8 cellular contexts compared by ENCODE assay signal in genomic region chr19:34639491-34640085, GRCh38. TPM values are rescaled to one million over a fixed set of nuclear protein-coding genes. Genes with fewer than 3 reads are reported as not detected.
DNase-seq lines count a peak whose midpoint lies in the region; ATAC-seq and TF ChIP-seq lines count a peak whose summit lies in the region.

No MANE protein-coding gene starts in this region.

- 21 to 23% methylated on average over 4 of the region's 4 CpGs for WGBS in upper lobe of left lung, 2 donors

- CTCF ChIA-PET in CD4-positive, alpha-beta memory T cell (lab: Charles Lee; ENCODE audit: partially characterized antibody): interaction anchor here (0.6 to 7.2 kb wide), 18 partner anchors 9 to 485 kb away, joined by 3 to 144 read pairs (median 3); partner anchors contain the start of gene ZNF302

- no peak overlapping the region for H3K27ac Mint-ChIP-seq in CD4-positive, alpha-beta memory T cell
- H3K27ac Mint-ChIP-seq in osteocyte (ENCODE audit: unreplicated experiment): no peak overlapping the region

- no peak overlapping the region for H3K27ac ChIP-seq in CD4-positive, alpha-beta memory T cell (ENCODE audit: low read depth, low read length)
- no peak overlapping the region for H3K27ac ChIP-seq in upper lobe of left lung

- TF ChIP-seq EP300 in upper lobe of left lung (IDR thresholded peaks at IDR 0.05): no peak

- ATAC-seq in upper lobe of left lung (ENCODE audit: low FRiP score in 2 of 2) (peak; percentile 64 to 68), GM21423 (IDR thresholded peaks at IDR 0.05; ENCODE audit: unreplicated experiment) (no peak)

- H3K27me3 ChIP-seq in CD4-positive, alpha-beta memory T cell (ENCODE audit: insufficient read depth, low read length): no peaks in the 10 kb centered on the region
- H3K27me3 ChIP-seq in NT2/D1 (ENCODE audit: insufficient read depth, insufficient read length) (no peaks in the 10 kb centered on the region), upper lobe of left lung (no peaks in the 10 kb centered on the region)

- POLR2A ChIA-PET in CD4-positive, alpha-beta memory T cell (lab: Charles Lee; ENCODE audit: partially characterized antibody): no interaction called here

- H3K4me3 ChIP-seq in CD4-positive, alpha-beta memory T cell (ENCODE audit: low read length in 2 of 2): no peak overlapping the region
- H3K4me3 ChIP-seq in NT2/D1 (ENCODE audit: insufficient read length, low read depth) (no peak overlapping the region), fibroblast of the aortic adventitia (ENCODE audit: low read depth, low read length) (no peak overlapping the region), upper lobe of left lung (no peak overlapping the region)

- peaks cover 0 to 3% (median 0%) of the 10 kb centered on the region in 4 donors for H3K4me1 Mint-ChIP-seq in CD4-positive, alpha-beta memory T cell
- no peaks in the 10 kb centered on the region for H3K4me1 Mint-ChIP-seq in osteocyte (ENCODE audit: unreplicated experiment)

- TF ChIP-seq POLR2A in upper lobe of left lung (IDR thresholded peaks at IDR 0.05): no peak

- no peaks in the 10 kb centered on the region for H3K27me3 Mint-ChIP-seq in CD4-positive, alpha-beta memory T cell
- H3K27me3 Mint-ChIP-seq in osteocyte (ENCODE audit: unreplicated experiment): no peaks in the 10 kb centered on the region

- H3K9ac ChIP-seq in NT2/D1 (ENCODE audit: insufficient read length, low read depth): no peak overlapping the region

- no peaks in the 10 kb centered on the region for H3K4me1 ChIP-seq in CD4-positive, alpha-beta memory T cell (ENCODE audit: insufficient read depth, low read length)
- H3K4me1 ChIP-seq in NT2/D1 (ENCODE audit: insufficient read depth, insufficient read length) (no peaks in the 10 kb centered on the region), upper lobe of left lung (no peaks in the 10 kb centered on the region)

- peaks cover 5 to 10% of the 10 kb centered on the region in 2 donors for H3K9me3 ChIP-seq in CD4-positive, alpha-beta memory T cell (ENCODE audit: control insufficient read depth in 1 of 2, low read length in 2 of 2)
- peaks cover 5% of the 10 kb centered on the region; the same call in 1 of the 2 replicates for H3K9me3 ChIP-seq in NT2/D1 (ENCODE audit: insufficient read depth, low read length)
- H3K9me3 ChIP-seq in upper lobe of left lung: peaks cover 0 to 13% (median 8%) of the 10 kb centered on the region in 4 donors

- TF ChIP-seq CTCF in fibroblast of the aortic adventitia (IDR thresholded peaks at IDR 0.05; ENCODE audit: insufficient read depth, low read length) (peak; percentile 74), osteocyte (IDR thresholded peaks at IDR 0.05) (peak; percentile 61), upper lobe of left lung (IDR thresholded peaks at IDR 0.05) (peak; percentile 58 to 77 (median 75))

- H3K36me3 ChIP-seq in CD4-positive, alpha-beta memory T cell (ENCODE audit: insufficient read depth, low read length): no peaks in the 10 kb centered on the region
- H3K36me3 ChIP-seq in NT2/D1 (ENCODE audit: insufficient read depth, insufficient read length, low read length) (no peaks in the 10 kb centered on the region), upper lobe of left lung (no peaks in the 10 kb centered on the region)

- peaks cover 0 to 18% (median 14%) of the 10 kb centered on the region in 8 donors for H3K9me3 Mint-ChIP-seq in CD4-positive, alpha-beta memory T cell
- H3K9me3 Mint-ChIP-seq in osteocyte (ENCODE audit: unreplicated experiment): no peaks in the 10 kb centered on the region

- no peak overlapping the region for H3K4me3 Mint-ChIP-seq in CD4-positive, alpha-beta memory T cell
- H3K4me3 Mint-ChIP-seq in osteocyte (ENCODE audit: unreplicated experiment): no peak overlapping the region

- peaks cover 5 to 12% of the 10 kb centered on the region in 2 donors for H3K36me3 Mint-ChIP-seq in CD4-positive, alpha-beta memory T cell
- no peaks in the 10 kb centered on the region for H3K36me3 Mint-ChIP-seq in osteocyte (ENCODE audit: unreplicated experiment)

- peak; percentile 52 to 66 (median 62) for DNase-seq in CD4-positive, alpha-beta memory T cell
- DNase-seq in HS-5 (ENCODE audit: low read depth) (peak; percentile 20), NT2/D1 (ENCODE audit: low read depth, low spot score) (peak; percentile 68), fibroblast of the aortic adventitia (ENCODE audit: low read depth) (peak; percentile 73), osteocyte (ENCODE audit: extremely low spot score, unreplicated experiment) (no peak), upper lobe of left lung (peak in 1 of 2 donors; percentile 54)
- peak; percentile 50 for DNase-seq in activated CD8-positive, alpha-beta memory T cell treated with anti-CD3 and anti-CD28 coated beads, Interleukin-2, amount 50 U/mL, for 4 hours

- intact Hi-C loops in CD4-positive, alpha-beta memory T cell (cut with micrococcal nuclease): loop anchor here (1.0 kb wide), 2 partner anchors 24 to 73 kb away; no protein-coding TSS in a partner anchor

RNA-seq across cellular contexts. Expression of gene SCGB2B2, which starts 37.4 kb away (rescaled TPM):
- total RNA-seq in CD4-positive, alpha-beta memory T cell: under 1 TPM; 0.73 to 0.75 TPM
- polyA plus RNA-seq in CD4-positive, alpha-beta memory T cell: not detected
- total RNA-seq in fibroblast of the aortic adventitia (ENCODE audit: low replicate concordance) (0.09 TPM in 1 of 2 replicates, not detected in the other), osteocyte (0.24 and 0.78 TPM in 2 replicates), upper lobe of left lung (1 to 10 TPM in 4 of 6 donors, under 1 TPM in 2; 0.47 to 4.6 (median 1.7) TPM)

RNA-seq across cellular contexts. Expression of gene ZNF302, which starts 37.9 kb away (rescaled TPM):
- total RNA-seq in CD4-positive, alpha-beta memory T cell: 10 to 100 TPM; 50.8 to 53.3 TPM
- 10 to 100 TPM; 18.2 to 19.4 TPM for polyA plus RNA-seq in CD4-positive, alpha-beta memory T cell
- total RNA-seq in fibroblast of the aortic adventitia (ENCODE audit: low replicate concordance): 22.6 and 30.8 TPM in 2 replicates
- total RNA-seq in osteocyte: 34.7 and 35.0 TPM in 2 replicates
- total RNA-seq in upper lobe of left lung: 10 to 100 TPM; 14.0 to 30.7 (median 26.2) TPM
